Comparison of ENCODE assay signal across 8 cellular contexts in genomic region chr9:128203024-128203841, GRCh38. TPM values are rescaled to one million over a fixed set of nuclear protein-coding genes. Genes with fewer than 3 reads are reported as not detected.
A peak's percentile ranks its signal among the peaks of the same experiment; 100 is the strongest.
DNase-seq lines count a peak whose midpoint lies in the region; ATAC-seq and TF ChIP-seq lines count a peak whose summit lies in the region.

DNM1 (plus strand) TSS chr9:128203379; CDS start chr9:128203471, 92 bp downstream.

- peaks cover 17% of the 10 kb centered on the region for H3K27me3 Mint-ChIP-seq in activated T-cell treated with anti-CD3 and anti-CD28 coated beads, Interleukin-2, amount 50 U/mL, for 4 hours (ENCODE audit: low read depth)

- H3K4me3 ChIP-seq in OCI-LY3 (ENCODE audit: low read length) (peak within 1 kb of the TSS; percentile 75), esophagus squamous epithelium (peak within 1 kb of the TSS; percentile 51 to 74 (median 65)), muscle layer of duodenum (ENCODE audit: low read depth in 1 of 2, low read length in 2 of 2) (peak within 1 kb of the TSS; percentile 55 to 73)

- no peaks in the 10 kb centered on the region for H3K36me3 Mint-ChIP-seq in activated T-cell treated with anti-CD3 and anti-CD28 coated beads, Interleukin-2, amount 50 U/mL, for 4 hours (ENCODE audit: insufficient read depth)

- WGBS in esophagus squamous epithelium, 2 donors, result 0% methylated on average over 2 to 4 of the region's 91 CpGs

- peaks cover 10% of the 10 kb centered on the region for H3K4me1 Mint-ChIP-seq in activated T-cell treated with anti-CD3 and anti-CD28 coated beads, Interleukin-2, amount 50 U/mL, for 4 hours (ENCODE audit: low read depth)

- H3K9me3 Mint-ChIP-seq in activated T-cell treated with anti-CD3 and anti-CD28 coated beads, Interleukin-2, amount 50 U/mL, for 4 hours, result no peaks in the 10 kb centered on the region

- H3K79me2 ChIP-seq in OCI-LY3 (ENCODE audit: low read length), result no peaks in the 10 kb centered on the region

- no peak within 1 kb of the TSS for H3K27ac ChIP-seq in OCI-LY3 (ENCODE audit: low read length)
- peak within 1 kb of the TSS; percentile 1 to 69 (median 32) for H3K27ac ChIP-seq in esophagus squamous epithelium
- H3K27ac ChIP-seq in muscle layer of duodenum (ENCODE audit: low read length), result no peak within 1 kb of the TSS

- H3K4me3 Mint-ChIP-seq in activated T-cell treated with anti-CD3 and anti-CD28 coated beads, Interleukin-2, amount 50 U/mL, for 4 hours, result peak within 1 kb of the TSS; percentile 64

- peak; percentile 56 for TF ChIP-seq CTCF in OCI-LY3 (IDR thresholded peaks at IDR 0.05; ENCODE audit: low read depth, low read length)
- peak; percentile 63 to 99 (median 98) for TF ChIP-seq CTCF in esophagus squamous epithelium (IDR thresholded peaks at IDR 0.05)

- peak in 1 of 4 donors; percentile 17 for TF ChIP-seq POLR2A in esophagus squamous epithelium (IDR thresholded peaks at IDR 0.05)

- H3K27me3 ChIP-seq in OCI-LY3 (ENCODE audit: low read depth, low read length) (peaks cover 26% of the 10 kb centered on the region), esophagus squamous epithelium (peaks cover 0 to 29% (median 3%) of the 10 kb centered on the region in 4 donors), muscle layer of duodenum (ENCODE audit: low read depth, low read length) (peaks cover 14% of the 10 kb centered on the region)

- H3K9me3 ChIP-seq in OCI-LY3 (ENCODE audit: insufficient read depth, low read length), result no peaks in the 10 kb centered on the region
- H3K9me3 ChIP-seq in esophagus squamous epithelium, result no peaks in the 10 kb centered on the region
- no peaks in the 10 kb centered on the region for H3K9me3 ChIP-seq in muscle layer of duodenum (ENCODE audit: control insufficient read depth in 1 of 2, low read length in 2 of 2)

- no peaks in the 10 kb centered on the region for H3K36me3 ChIP-seq in OCI-LY3 (replicated peaks; ENCODE audit: low read depth, low read length)
- no peaks in the 10 kb centered on the region for H3K36me3 ChIP-seq in esophagus squamous epithelium
- H3K36me3 ChIP-seq in muscle layer of duodenum (ENCODE audit: control insufficient read depth in 1 of 2, insufficient read depth in 2 of 2, low read length in 2 of 2), result no peaks in the 10 kb centered on the region

- peak within 1 kb of the TSS; percentile 93 for H3K4me2 ChIP-seq in OCI-LY3 (ENCODE audit: low read length)

- peaks cover 5% of the 10 kb centered on the region; the same call in 1 of the 2 replicates for H3K4me1 ChIP-seq in OCI-LY3 (ENCODE audit: low read length)
- H3K4me1 ChIP-seq in esophagus squamous epithelium, result peaks cover 7 to 30% (median 15%) of the 10 kb centered on the region in 3 donors
- peaks cover 0 to 12% of the 10 kb centered on the region in 2 donors for H3K4me1 ChIP-seq in muscle layer of duodenum (ENCODE audit: control insufficient read depth in 1 of 2, insufficient read depth in 2 of 2, low read length in 2 of 2)

- DNase-seq in AG08396 (ENCODE audit: low spot score) (peak; percentile 99), esophagus squamous epithelium (lab: John Stamatoyannopoulos, UW) (no peak)
- DNase-seq in activated T-cell treated with anti-CD3 and anti-CD28 coated beads, Interleukin-2, amount 50 U/mL, for 4 hours, result peak; percentile 63
- DNase-seq in stimulated activated CD8-positive, alpha-beta memory T cell treated with anti-CD3 and anti-CD28 coated beads, Interleukin-7, amount 100 ng/mL, for 24 hours (ENCODE audit: low read depth), result peak; percentile 17

- H4K20me1 ChIP-seq in OCI-LY3 (ENCODE audit: insufficient read depth, low read length), result no peaks in the 10 kb centered on the region

- peak within 1 kb of the TSS; percentile 61 for H2AFZ ChIP-seq in OCI-LY3 (ENCODE audit: low read depth, low read length)

- H3K9ac ChIP-seq in OCI-LY3 (ENCODE audit: low read length), result no peak within 1 kb of the TSS

- ATAC-seq in GM18868 (IDR thresholded peaks at IDR 0.05; ENCODE audit: unreplicated experiment) (peak; percentile 63), HG03439 (IDR thresholded peaks at IDR 0.05; ENCODE audit: unreplicated experiment) (peak; percentile 75)
- peak; percentile 95 to 96 for ATAC-seq in activated T-cell treated with anti-CD3 and anti-CD28 coated beads, Interleukin-2, amount 50 U/mL, for 4 hours

- intact Hi-C loops in esophagus squamous epithelium (cut with DNase I), result no loop called here

RNA-seq across cellular contexts. Expression of gene DNM1, which starts in this region (rescaled TPM):
- total RNA-seq in activated T-cell treated with anti-CD3 and anti-CD28 coated beads, Interleukin-2, amount 50 U/mL, for 4 hours, result under 1 TPM; 0.32 to 0.43 (median 0.40) TPM
- 1 to 10 TPM; 1.3 to 9.7 (median 1.6) TPM for total RNA-seq in esophagus squamous epithelium

Comparison
In these comparisons a context has a peak if more than half of its experiments do, and no peak if none do; other contexts are left out.
1. Peak in DNase-seq and ATAC-seq in activated T-cell treated with anti-CD3 and anti-CD28 coated beads, Interleukin-2, amount 50 U/mL, for 4 hours; RNA of the gene not detected or under 1 TPM.
2. H3K27ac ChIP-seq: peak in esophagus squamous epithelium (4 of 4); none in OCI-LY3 (single experiment) and muscle layer of duodenum (single experiment).
3. Peak in every context shown above with its lines, with median percentiles within 50 percentile points of each other: ATAC-seq and H3K4me3 ChIP-seq.